ENCODE assay signal across 8 cellular contexts in genomic region chr20:50292324-50293243, GRCh38.
DNase-seq lines count a peak whose midpoint lies in the region; ATAC-seq and TF ChIP-seq lines count a peak whose summit lies in the region.

No MANE protein-coding gene starts in this region.

- in situ Hi-C loops in Caki2 (cut with HindIII; ENCODE audit: low pct_unique_long_range_greater_than_20kb, low sequenced_read_pairs), result no loop called here

- DNase-seq in Caki2 (ENCODE audit: low read depth) (peak; percentile 94), NCI-H226 (peak; percentile 76), brain pericyte (ENCODE audit: low read depth, low spot score) (peak; percentile 89), kidney epithelial cell (ENCODE audit: low read depth) (peak; percentile 80), spleen (peak; percentile 93), NCI-H345 treated with DMSO at 0.1 percent for 48 hours (lab: John Stamatoyannopoulos, UW; ENCODE audit: unreplicated experiment) (no peak)

- TF ChIP-seq CTCF in kidney epithelial cell (IDR thresholded peaks at IDR 0.05; ENCODE audit: insufficient read depth, low read length, poor library complexity, severe bottlenecking) (no peak), spleen (IDR thresholded peaks at IDR 0.05 in 8 of 11, conservative IDR thresholded peaks at IDR 0.05 in 3 of 11) (no peak)

- H3K27me3 ChIP-seq in kidney epithelial cell (ENCODE audit: control insufficient read depth, insufficient read depth, low read length) (no peaks in the 10 kb centered on the region), spleen (replicated peaks in 1 of 7) (peaks cover 0 to 15% (median 0%) of the 10 kb centered on the region in 7 donors)

- H3K4me3 ChIP-seq in kidney epithelial cell (ENCODE audit: low read depth, low read length), result no peak overlapping the region
- H3K4me3 ChIP-seq in spleen, result no peak overlapping the region

- peak overlapping the region in 7 of 8 donors; percentile 73 to 83 (median 78) for H3K27ac ChIP-seq in spleen

- TF ChIP-seq POLR2A in spleen (IDR thresholded peaks at IDR 0.05), result peak in 1 of 3 donors; percentile 10

- ATAC-seq in GM21619 (IDR thresholded peaks at IDR 0.05; ENCODE audit: unreplicated experiment) (no peak), HG02623 (IDR thresholded peaks at IDR 0.05; ENCODE audit: unreplicated experiment) (no peak)

- H3K36me3 ChIP-seq in kidney epithelial cell (ENCODE audit: control insufficient read depth, insufficient read depth, low read length) (no peaks in the 10 kb centered on the region), spleen (no peaks in the 10 kb centered on the region)

- 38 to 62% (median 44%) methylated on average over 13 to 30 of the region's 30 CpGs for WGBS in spleen, 5 donors

- intact Hi-C loops in spleen (cut with DNase I; ENCODE audit: low total_unique reads), result no loop called here

- H3K9me3 ChIP-seq in spleen, result no peaks in the 10 kb centered on the region

- H3K4me1 ChIP-seq in spleen, result peaks cover 5 to 54% (median 30%) of the 10 kb centered on the region in 6 donors
